8 cellular contexts compared by ENCODE assay signal in the genomic region with DNA sequence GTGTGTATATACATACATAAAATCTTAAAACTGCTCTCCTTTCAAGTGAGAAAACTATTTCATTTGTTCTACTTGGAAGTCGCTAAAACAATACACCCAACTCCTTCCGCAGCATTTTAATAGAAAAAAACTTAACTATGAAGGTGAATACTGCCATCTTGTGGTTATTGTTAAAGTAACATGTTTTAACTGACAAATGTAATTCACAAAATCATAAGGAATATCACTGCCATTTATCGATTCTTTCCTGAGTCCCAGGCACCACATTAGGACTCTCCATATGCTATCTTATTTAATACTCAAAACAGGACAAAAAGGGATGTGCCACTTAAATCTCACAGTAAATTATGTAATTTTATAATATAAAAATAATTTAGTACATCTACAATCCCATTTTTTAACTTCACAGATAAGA.
A peak's percentile ranks its signal among the peaks of the same experiment; 100 is the strongest.
DNase-seq lines count a peak whose midpoint lies in the region; ATAC-seq lines count a peak whose summit lies in the region.

No MANE protein-coding gene starts in this region.

- H3K27me3 Mint-ChIP-seq in naive B cell, result peaks cover 0 to 19% (median 9%) of the 10 kb centered on the region in 3 donors
- peaks cover 10% of the 10 kb centered on the region for H3K27me3 Mint-ChIP-seq in activated T-cell treated with anti-CD3 and anti-CD28 coated beads, Interleukin-2, amount 50 U/mL, for 4 hours (ENCODE audit: low read depth)

- H3K4me1 Mint-ChIP-seq in naive B cell, result no peaks in the 10 kb centered on the region
- H3K4me1 Mint-ChIP-seq in activated T-cell treated with anti-CD3 and anti-CD28 coated beads, Interleukin-2, amount 50 U/mL, for 4 hours (ENCODE audit: low read depth), result no peaks in the 10 kb centered on the region

- no peaks in the 10 kb centered on the region for H3K36me3 Mint-ChIP-seq in naive B cell
- no peaks in the 10 kb centered on the region for H3K36me3 Mint-ChIP-seq in activated T-cell treated with anti-CD3 and anti-CD28 coated beads, Interleukin-2, amount 50 U/mL, for 4 hours (ENCODE audit: insufficient read depth)

- intact Hi-C loops in sciatic nerve (cut with DNase I), result no loop called here

- no peak overlapping the region for H3K27ac Mint-ChIP-seq in naive B cell

- ATAC-seq in HG03354 (IDR thresholded peaks at IDR 0.05; ENCODE audit: poor library complexity, severe bottlenecking, unreplicated experiment) (peak; percentile 63), naive B cell (ENCODE audit: low read depth in 2 of 2) (no peak), sciatic nerve (no peak), GM21390 (IDR thresholded peaks at IDR 0.05; ENCODE audit: unreplicated experiment) (no peak)
- ATAC-seq in activated T-cell treated with anti-CD3 and anti-CD28 coated beads, Interleukin-2, amount 50 U/mL, for 4 hours, result no peak

- H3K4me3 Mint-ChIP-seq in naive B cell, result no peak overlapping the region
- H3K4me3 Mint-ChIP-seq in activated T-cell treated with anti-CD3 and anti-CD28 coated beads, Interleukin-2, amount 50 U/mL, for 4 hours, result no peak overlapping the region

- H3K9me3 Mint-ChIP-seq in naive B cell, result peaks cover 0 to 2% (median 0%) of the 10 kb centered on the region in 7 donors
- no peaks in the 10 kb centered on the region for H3K9me3 Mint-ChIP-seq in activated T-cell treated with anti-CD3 and anti-CD28 coated beads, Interleukin-2, amount 50 U/mL, for 4 hours

- peak; percentile 55 for DNase-seq in DMS79 (lab: John Stamatoyannopoulos, UW)
- peak; percentile 79 for DNase-seq in NCI-H774 (lab: John Stamatoyannopoulos, UW)
- peak; percentile 69 for DNase-seq in dermis blood vessel endothelial cell
- DNase-seq in naive B cell, result peak; percentile 2
- no peak for DNase-seq in activated T-cell treated with anti-CD3 and anti-CD28 coated beads, Interleukin-2, amount 50 U/mL, for 4 hours
- no peak for DNase-seq in sciatic nerve (ENCODE audit: low spot score)

Comparison
In these comparisons a context has a peak if more than half of its experiments do, and no peak if none do; other contexts are left out.
1. DNase-seq: peak in DMS79 (single experiment), NCI-H774 (single experiment), dermis blood vessel endothelial cell (single experiment) and naive B cell (single experiment); none in activated T-cell treated with anti-CD3 and anti-CD28 coated beads, Interleukin-2, amount 50 U/mL, for 4 hours (single experiment) and sciatic nerve (single experiment).